Comparison of ENCODE assay signal across 25 cellular contexts in genomic region chr15:25770031-25770430, GRCh38.
"Had no signal": no experiment of that assay in that cellular context is flagged by ENCODE, and none has a peak within 500 bp of the region (broad histone marks: within the 10 kb centered on the region; RNA-seq: fewer than 3 reads in every experiment).

No MANE protein-coding gene starts in this region.

- H3K27ac Mint-ChIP-seq: nephron; neural progenitor cell; stimulated activated effector memory CD8-positive, alpha-beta T cell treated with anti-CD3 and anti-CD28 coated beads, Interleukin-12 subunit alpha, Interleukin-12 subunit beta, amount 100 ng/mL, for 72 hours had no signal

- H3K4me3 Mint-ChIP-seq: naive thymus-derived CD4-positive, alpha-beta T cell; nephron; neural progenitor cell; stimulated activated effector memory CD8-positive, alpha-beta T cell treated with anti-CD3 and anti-CD28 coated beads, Interleukin-12 subunit alpha, Interleukin-12 subunit beta, amount 100 ng/mL, for 72 hours had no signal

- H3K4me3 ChIP-seq: dorsolateral prefrontal cortex, esophagus squamous epithelium, heart right ventricle, left lung, neural progenitor cell, ovary, psoas muscle, sigmoid colon, stomach, thyroid gland had no signal

- H3K9me3 ChIP-seq: esophagus squamous epithelium, heart right ventricle, left lung, ovary, psoas muscle, sigmoid colon, stomach, thyroid gland had no signal

- H3K27me3 ChIP-seq: dorsolateral prefrontal cortex, esophagus squamous epithelium, heart right ventricle, left lung, neural progenitor cell, ovary, sigmoid colon, stomach, thyroid gland had no signal

- H3K4me2 ChIP-seq: neural progenitor cell had no signal

- H3K9ac ChIP-seq: neural progenitor cell had no signal

- H3K9me3 Mint-ChIP-seq: nephron; stimulated activated effector memory CD8-positive, alpha-beta T cell treated with anti-CD3 and anti-CD28 coated beads, Interleukin-12 subunit alpha, Interleukin-12 subunit beta, amount 100 ng/mL, for 72 hours had no signal

- ATAC-seq: heart right ventricle; left cardiac atrium; left lung; naive thymus-derived CD4-positive, alpha-beta T cell; psoas muscle; stimulated activated effector memory CD8-positive, alpha-beta T cell treated with anti-CD3 and anti-CD28 coated beads, Interleukin-12 subunit alpha, Interleukin-12 subunit beta, amount 100 ng/mL, for 72 hours had no signal

- H3K4me1 ChIP-seq: left lung, thyroid gland had no signal

- DNase-seq: dorsolateral prefrontal cortex; effector memory CD4-positive, alpha-beta T cell; esophagus squamous epithelium; foreskin melanocyte; glutamatergic neuron; heart right ventricle; hippocampal formation; left cardiac atrium; left lung; mesenchymal stem cell; midbrain; naive thymus-derived CD4-positive, alpha-beta T cell; nucleus accumbens; ovary; psoas muscle; right cardiac atrium; sigmoid colon; stimulated activated CD4-positive, alpha-beta T cell treated with anti-CD3 and anti-CD28 coated beads, Interleukin-2, amount 100 ng/mL, for 24 hours; stimulated activated CD4-positive, alpha-beta T cell treated with anti-CD3 and anti-CD28 coated beads, Interleukin-4, amount 100 ng/mL, for 24 hours; stimulated activated naive CD4-positive, alpha-beta T cell treated with Interleukin-2 at 50 U/mL for 16 hours; stomach; thyroid gland had no signal

- H3K27ac ChIP-seq: dorsolateral prefrontal cortex, esophagus squamous epithelium, heart right ventricle, left lung, neural progenitor cell, ovary, psoas muscle, sigmoid colon, stomach, thyroid gland had no signal

- H3K36me3 Mint-ChIP-seq: neural progenitor cell had no signal

- H3K36me3 ChIP-seq: esophagus squamous epithelium, heart right ventricle, neural progenitor cell, ovary, sigmoid colon, thyroid gland had no signal

- H2AFZ ChIP-seq: neural progenitor cell had no signal

- H3K27me3 Mint-ChIP-seq: naive thymus-derived CD4-positive, alpha-beta T cell had no signal
